In genomic region chr3:72582211-72582878, GRCh38 we compare ENCODE assay signal across 1 cellular context.
TF ChIP-seq lines count a peak whose summit lies in the region.

No MANE protein-coding gene starts in this region.

TF ChIP-seq in HepG2, 621 proteins besides CTCF, POLR2A, EP300 and RAD21 (continued from another document and continues in another):
- TF ChIP-seq RXRB (CRISPR knock-in tag; IDR thresholded peaks at IDR 0.05; ENCODE audit: borderline replicate concordance) (peak; percentile 81), ZNF234 (CRISPR knock-in tag; conservative IDR thresholded peaks at IDR 0.05) (no peak), E2F2 (CRISPR knock-in tag; IDR thresholded peaks at IDR 0.05; ENCODE audit: borderline replicate concordance) (no peak), ZNF333 (CRISPR knock-in tag; IDR thresholded peaks at IDR 0.05; ENCODE audit: borderline replicate concordance) (no peak), SPEN (CRISPR knock-in tag; IDR thresholded peaks at IDR 0.05; ENCODE audit: low read depth) (no peak), TOE1 (CRISPR knock-in tag; IDR thresholded peaks at IDR 0.05) (no peak), EED (CRISPR knock-in tag; IDR thresholded peaks at IDR 0.05) (no peak), NCOA1 (CRISPR knock-in tag; IDR thresholded peaks at IDR 0.05) (no peak), ZNF230 (CRISPR knock-in tag; IDR thresholded peaks at IDR 0.05) (no peak), NONO (IDR thresholded peaks at IDR 0.05) (no peak), NONO (CRISPR knock-in tag; conservative IDR thresholded peaks at IDR 0.05) (no peak), PRPF4 (IDR thresholded peaks at IDR 0.05; ENCODE audit: low read depth, low read length, poor library complexity, severe bottlenecking) (no peak), ATF5 (CRISPR knock-in tag; IDR thresholded peaks at IDR 0.05; ENCODE audit: low read depth) (no peak), KDM4B (CRISPR knock-in tag; IDR thresholded peaks at IDR 0.05) (no peak), AFF4 (CRISPR knock-in tag; IDR thresholded peaks at IDR 0.05) (no peak), SMAD3 (CRISPR knock-in tag; IDR thresholded peaks at IDR 0.05) (no peak), ZNF274 (CRISPR knock-in tag; IDR thresholded peaks at IDR 0.05) (no peak), ZNF225 (CRISPR knock-in tag; IDR thresholded peaks at IDR 0.05) (no peak), ZNF770 (CRISPR knock-in tag; IDR thresholded peaks at IDR 0.05) (no peak; the same call in 1 of the 2 replicates), ZNF709 (CRISPR knock-in tag; IDR thresholded peaks at IDR 0.05) (no peak), ATF2 (CRISPR knock-in tag; IDR thresholded peaks at IDR 0.05) (peak; percentile 61; the same call in 1 of the 2 replicates), PAWR (CRISPR knock-in tag; IDR thresholded peaks at IDR 0.05; ENCODE audit: borderline replicate concordance) (no peak), THAP7 (CRISPR knock-in tag; IDR thresholded peaks at IDR 0.05) (no peak), FOXM1 (CRISPR knock-in tag; IDR thresholded peaks at IDR 0.05) (no peak), ZNF83 (CRISPR knock-in tag; IDR thresholded peaks at IDR 0.05; ENCODE audit: borderline replicate concordance) (no peak), TCF7L2 (IDR thresholded peaks at IDR 0.05; ENCODE audit: low read depth, low read length) (no peak), KDM5A (IDR thresholded peaks at IDR 0.05; ENCODE audit: borderline replicate concordance, low read length) (no peak), SCMH1 (CRISPR knock-in tag; IDR thresholded peaks at IDR 0.05; ENCODE audit: borderline replicate concordance) (no peak), BCLAF1 (IDR thresholded peaks at IDR 0.05) (no peak), RFXANK (CRISPR knock-in tag; IDR thresholded peaks at IDR 0.05) (no peak)
- TF ChIP-seq, protein P1, sequence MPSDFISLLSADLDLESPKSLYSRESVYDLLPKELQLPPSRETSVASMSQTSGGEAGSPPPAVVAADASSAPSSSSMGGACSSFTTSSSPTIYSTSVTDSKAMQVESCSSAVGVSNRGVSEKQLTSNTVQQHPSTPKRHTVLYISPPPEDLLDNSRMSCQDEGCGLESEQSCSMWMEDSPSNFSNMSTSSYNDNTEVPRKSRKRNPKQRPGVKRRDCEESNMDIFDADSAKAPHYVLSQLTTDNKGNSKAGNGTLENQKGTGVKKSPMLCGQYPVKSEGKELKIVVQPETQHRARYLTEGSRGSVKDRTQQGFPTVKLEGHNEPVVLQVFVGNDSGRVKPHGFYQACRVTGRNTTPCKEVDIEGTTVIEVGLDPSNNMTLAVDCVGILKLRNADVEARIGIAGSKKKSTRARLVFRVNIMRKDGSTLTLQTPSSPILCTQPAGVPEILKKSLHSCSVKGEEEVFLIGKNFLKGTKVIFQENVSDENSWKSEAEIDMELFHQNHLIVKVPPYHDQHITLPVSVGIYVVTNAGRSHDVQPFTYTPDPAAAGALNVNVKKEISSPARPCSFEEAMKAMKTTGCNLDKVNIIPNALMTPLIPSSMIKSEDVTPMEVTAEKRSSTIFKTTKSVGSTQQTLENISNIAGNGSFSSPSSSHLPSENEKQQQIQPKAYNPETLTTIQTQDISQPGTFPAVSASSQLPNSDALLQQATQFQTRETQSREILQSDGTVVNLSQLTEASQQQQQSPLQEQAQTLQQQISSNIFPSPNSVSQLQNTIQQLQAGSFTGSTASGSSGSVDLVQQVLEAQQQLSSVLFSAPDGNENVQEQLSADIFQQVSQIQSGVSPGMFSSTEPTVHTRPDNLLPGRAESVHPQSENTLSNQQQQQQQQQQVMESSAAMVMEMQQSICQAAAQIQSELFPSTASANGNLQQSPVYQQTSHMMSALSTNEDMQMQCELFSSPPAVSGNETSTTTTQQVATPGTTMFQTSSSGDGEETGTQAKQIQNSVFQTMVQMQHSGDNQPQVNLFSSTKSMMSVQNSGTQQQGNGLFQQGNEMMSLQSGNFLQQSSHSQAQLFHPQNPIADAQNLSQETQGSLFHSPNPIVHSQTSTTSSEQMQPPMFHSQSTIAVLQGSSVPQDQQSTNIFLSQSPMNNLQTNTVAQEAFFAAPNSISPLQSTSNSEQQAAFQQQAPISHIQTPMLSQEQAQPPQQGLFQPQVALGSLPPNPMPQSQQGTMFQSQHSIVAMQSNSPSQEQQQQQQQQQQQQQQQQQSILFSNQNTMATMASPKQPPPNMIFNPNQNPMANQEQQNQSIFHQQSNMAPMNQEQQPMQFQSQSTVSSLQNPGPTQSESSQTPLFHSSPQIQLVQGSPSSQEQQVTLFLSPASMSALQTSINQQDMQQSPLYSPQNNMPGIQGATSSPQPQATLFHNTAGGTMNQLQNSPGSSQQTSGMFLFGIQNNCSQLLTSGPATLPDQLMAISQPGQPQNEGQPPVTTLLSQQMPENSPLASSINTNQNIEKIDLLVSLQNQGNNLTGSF (CRISPR knock-in tag; IDR thresholded peaks at IDR 0.05), result no peak
- TF ChIP-seq, protein P2, sequence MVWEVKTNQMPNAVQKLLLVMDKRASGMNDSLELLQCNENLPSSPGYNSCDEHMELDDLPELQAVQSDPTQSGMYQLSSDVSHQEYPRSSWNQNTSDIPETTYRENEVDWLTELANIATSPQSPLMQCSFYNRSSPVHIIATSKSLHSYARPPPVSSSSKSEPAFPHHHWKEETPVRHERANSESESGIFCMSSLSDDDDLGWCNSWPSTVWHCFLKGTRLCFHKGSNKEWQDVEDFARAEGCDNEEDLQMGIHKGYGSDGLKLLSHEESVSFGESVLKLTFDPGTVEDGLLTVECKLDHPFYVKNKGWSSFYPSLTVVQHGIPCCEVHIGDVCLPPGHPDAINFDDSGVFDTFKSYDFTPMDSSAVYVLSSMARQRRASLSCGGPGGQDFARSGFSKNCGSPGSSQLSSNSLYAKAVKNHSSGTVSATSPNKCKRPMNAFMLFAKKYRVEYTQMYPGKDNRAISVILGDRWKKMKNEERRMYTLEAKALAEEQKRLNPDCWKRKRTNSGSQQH (CRISPR knock-in tag; IDR thresholded peaks at IDR 0.05; ENCODE audit: low read depth), result no peak
- TF ChIP-seq, protein P3, sequence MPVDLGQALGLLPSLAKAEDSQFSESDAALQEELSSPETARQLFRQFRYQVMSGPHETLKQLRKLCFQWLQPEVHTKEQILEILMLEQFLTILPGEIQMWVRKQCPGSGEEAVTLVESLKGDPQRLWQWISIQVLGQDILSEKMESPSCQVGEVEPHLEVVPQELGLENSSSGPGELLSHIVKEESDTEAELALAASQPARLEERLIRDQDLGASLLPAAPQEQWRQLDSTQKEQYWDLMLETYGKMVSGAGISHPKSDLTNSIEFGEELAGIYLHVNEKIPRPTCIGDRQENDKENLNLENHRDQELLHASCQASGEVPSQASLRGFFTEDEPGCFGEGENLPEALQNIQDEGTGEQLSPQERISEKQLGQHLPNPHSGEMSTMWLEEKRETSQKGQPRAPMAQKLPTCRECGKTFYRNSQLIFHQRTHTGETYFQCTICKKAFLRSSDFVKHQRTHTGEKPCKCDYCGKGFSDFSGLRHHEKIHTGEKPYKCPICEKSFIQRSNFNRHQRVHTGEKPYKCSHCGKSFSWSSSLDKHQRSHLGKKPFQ (CRISPR knock-in tag; IDR thresholded peaks at IDR 0.05; ENCODE audit: insufficient replicate concordance), result peak; percentile 44
- TF ChIP-seq, protein P4, sequence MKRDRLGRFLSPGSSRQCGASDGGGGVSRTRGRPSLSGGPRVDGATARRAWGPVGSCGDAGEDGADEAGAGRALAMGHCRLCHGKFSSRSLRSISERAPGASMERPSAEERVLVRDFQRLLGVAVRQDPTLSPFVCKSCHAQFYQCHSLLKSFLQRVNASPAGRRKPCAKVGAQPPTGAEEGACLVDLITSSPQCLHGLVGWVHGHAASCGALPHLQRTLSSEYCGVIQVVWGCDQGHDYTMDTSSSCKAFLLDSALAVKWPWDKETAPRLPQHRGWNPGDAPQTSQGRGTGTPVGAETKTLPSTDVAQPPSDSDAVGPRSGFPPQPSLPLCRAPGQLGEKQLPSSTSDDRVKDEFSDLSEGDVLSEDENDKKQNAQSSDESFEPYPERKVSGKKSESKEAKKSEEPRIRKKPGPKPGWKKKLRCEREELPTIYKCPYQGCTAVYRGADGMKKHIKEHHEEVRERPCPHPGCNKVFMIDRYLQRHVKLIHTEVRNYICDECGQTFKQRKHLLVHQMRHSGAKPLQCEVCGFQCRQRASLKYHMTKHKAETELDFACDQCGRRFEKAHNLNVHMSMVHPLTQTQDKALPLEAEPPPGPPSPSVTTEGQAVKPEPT (CRISPR knock-in tag; IDR thresholded peaks at IDR 0.05; ENCODE audit: low read depth), result no peak
